Comparison of ENCODE assay signal across 8 cellular contexts in genomic region chr1:220094016-220094911, GRCh38. TPM values are rescaled to one million over a fixed set of nuclear protein-coding genes. Genes with fewer than 3 reads are reported as not detected.
A peak's percentile ranks its signal among the peaks of the same experiment; 100 is the strongest.
DNase-seq lines count a peak whose midpoint lies in the region; ATAC-seq and TF ChIP-seq lines count a peak whose summit lies in the region.

Gene IARS2 (plus strand): TSS chr1:220094132. CDS start chr1:220094217, 85 bp downstream.

- H3K27me3 ChIP-seq in left lung, result no peaks in the 10 kb centered on the region

- no peaks in the 10 kb centered on the region for H3K9me3 Mint-ChIP-seq in activated CD4-positive, alpha-beta T cell treated with anti-CD3 and anti-CD28 coated beads, Interleukin-2, amount 10 ng/mL, durations not matched to agents 24 days and 14 days

- H3K27ac Mint-ChIP-seq in activated CD4-positive, alpha-beta T cell treated with anti-CD3 and anti-CD28 coated beads, Interleukin-2, amount 10 ng/mL, durations not matched to agents 24 days and 14 days, result peak within 1 kb of the TSS; percentile 69

- peaks cover 19% of the 10 kb centered on the region for H3K36me3 Mint-ChIP-seq in activated CD4-positive, alpha-beta T cell treated with anti-CD3 and anti-CD28 coated beads, Interleukin-2, amount 10 ng/mL, durations not matched to agents 24 days and 14 days (ENCODE audit: low read depth)

- no peaks in the 10 kb centered on the region for H3K27me3 Mint-ChIP-seq in activated CD4-positive, alpha-beta T cell treated with anti-CD3 and anti-CD28 coated beads, Interleukin-2, amount 10 ng/mL, durations not matched to agents 24 days and 14 days

- TF ChIP-seq CTCF in left lung (IDR thresholded peaks at IDR 0.05), result no peak

- H3K36me3 ChIP-seq in left lung, result peaks cover 0 to 29% of the 10 kb centered on the region in 2 donors

- H3K4me1 Mint-ChIP-seq in activated CD4-positive, alpha-beta T cell treated with anti-CD3 and anti-CD28 coated beads, Interleukin-2, amount 10 ng/mL, durations not matched to agents 24 days and 14 days, result peaks cover 26% of the 10 kb centered on the region

- ATAC-seq in GM18870 (IDR thresholded peaks at IDR 0.05; ENCODE audit: unreplicated experiment) (peak; percentile 30), HG03135 (IDR thresholded peaks at IDR 0.05; ENCODE audit: unreplicated experiment) (peak; percentile 64), left lung (peak; percentile 94)

- DNase-seq in AG08395 (ENCODE audit: low spot score), result peak; percentile 95
- DNase-seq in NCI-H460 (ENCODE audit: extremely low read depth, low read depth), result peak; percentile 86
- DNase-seq in activated CD4-positive, alpha-beta T cell treated with anti-CD3 and anti-CD28 coated beads, Interleukin-2, amount 10 ng/mL, durations not matched to agents 24 days and 14 days, result peak; percentile 97
- DNase-seq in cortex of kidney (lab: John Stamatoyannopoulos, UW), result peak; percentile 66
- DNase-seq in left lung, result peak; percentile 90 to 97
- peak; percentile 88 to 89 for DNase-seq in stimulated activated CD4-positive, alpha-beta T cell treated with anti-CD3 and anti-CD28 coated beads, Interleukin-2, amount 100 ng/mL, for 48 hours

- H3K9me3 ChIP-seq in left lung, result no peaks in the 10 kb centered on the region

- H3K27ac ChIP-seq in left lung, result peak within 1 kb of the TSS; percentile 73 to 86

- intact Hi-C loops in activated CD4-positive, alpha-beta T cell treated with anti-CD3 and anti-CD28 coated beads, Interleukin-2, amount 10 ng/mL, durations not matched to agents 24 days and 14 days (cut with micrococcal nuclease), result loop anchor here (1.0 to 10.0 kb wide), 4 partner anchors 48 to 1809 kb away; partner anchors contain the start of genes EPRS1, RAB3GAP2 and RRP15
- intact Hi-C loops in left lung (cut with DNase I), result no loop called here

- H3K4me3 ChIP-seq in left lung, result peak within 1 kb of the TSS; percentile 84 to 98

- peak within 1 kb of the TSS; percentile 82 for H3K4me3 Mint-ChIP-seq in activated CD4-positive, alpha-beta T cell treated with anti-CD3 and anti-CD28 coated beads, Interleukin-2, amount 10 ng/mL, durations not matched to agents 24 days and 14 days

- peaks cover 9 to 36% of the 10 kb centered on the region in 2 donors for H3K4me1 ChIP-seq in left lung

RNA-seq across cellular contexts. Expression of gene IARS2, which starts in this region (rescaled TPM):
- 228 and 257 TPM in 2 replicates for total RNA-seq in NCI-H460 (2014; rRNA removed; shearing (Covaris generic))
- 262 and 345 TPM in 2 replicates for polyA plus RNA-seq in NCI-H460 (2014; cell fraction: nucleus; rRNA removed)
- total RNA-seq in activated CD4-positive, alpha-beta T cell treated with anti-CD3 and anti-CD28 coated beads, Interleukin-2, amount 10 ng/mL, durations not matched to agents 24 days and 14 days, result 80.1 and 84.3 TPM in 2 replicates
- total RNA-seq in left lung, result 10 to 100 TPM; 60.3 to 63.9 TPM

Comparison
In these comparisons a context has a peak if more than half of its experiments do, and no peak if none do; other contexts are left out.
1. Peak in every context shown above with its lines: DNase-seq, ATAC-seq, H3K4me3 ChIP-seq and H3K27ac ChIP-seq.
2. ATAC-seq: peak in every context shown above with its lines; median percentile 94 in left lung; 64 in HG03135; 30 in GM18870.